ENCODE assay signal across 4 cellular contexts in genomic region chr3:125929765-125930164, GRCh38. TPM values are rescaled to one million over a fixed set of nuclear protein-coding genes. Genes with fewer than 3 reads are reported as not detected.
"Had no signal": no experiment of that assay in that cellular context is flagged by ENCODE, and none has a peak within 500 bp of the region (broad histone marks: within the 10 kb centered on the region; RNA-seq: fewer than 3 reads in every experiment).

No MANE protein-coding gene starts in this region.

RNA-seq across cellular contexts. Expression of gene ROPN1B, which starts 39.2 kb away (rescaled TPM):
- total RNA-seq: LHCN-M2, NCI-H460, OCI-LY7, SJCRH30 had no signal
